10 cellular contexts compared by ENCODE assay signal in the genomic region with DNA sequence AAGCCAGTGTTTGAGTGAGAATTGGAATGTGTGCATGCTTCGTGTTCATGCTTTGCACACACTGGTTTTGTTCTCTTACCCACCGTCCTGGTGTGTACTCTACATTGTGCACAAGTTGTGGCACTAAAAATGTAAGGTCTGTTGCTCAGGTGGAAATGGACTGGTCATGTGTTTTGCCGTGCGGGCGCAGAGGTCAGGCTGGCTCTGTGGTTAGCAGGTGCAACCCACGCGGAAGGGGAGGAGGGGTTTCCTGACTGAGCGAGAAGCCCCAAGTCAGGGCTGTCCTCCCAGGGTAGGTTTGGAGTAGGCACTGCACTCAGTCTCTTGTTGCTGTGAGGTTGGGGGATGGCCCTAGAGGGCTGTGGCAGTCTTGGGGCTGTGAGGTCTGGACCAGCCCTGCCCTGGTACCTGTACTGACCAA.
DNase-seq lines count a peak whose midpoint lies in the region; ATAC-seq, FAIRE-seq and TF ChIP-seq lines count a peak whose summit lies in the region.
"Had no signal": no experiment of that assay in that cellular context is flagged by ENCODE, and none has a peak within 500 bp of the region (broad histone marks: within the 10 kb centered on the region; RNA-seq: fewer than 3 reads in every experiment).

No MANE protein-coding gene starts in this region.

- peaks cover 58% of the 10 kb centered on the region for H3K4me1 Mint-ChIP-seq in CD8-positive, alpha-beta T cell (ENCODE audit: low read depth)
- H3K4me1 Mint-ChIP-seq in T-cell, result peaks cover 58 to 66% (median 63%) of the 10 kb centered on the region in 3 donors

- peaks cover 11% of the 10 kb centered on the region for H3K9me3 Mint-ChIP-seq in CD8-positive, alpha-beta T cell
- H3K9me3 Mint-ChIP-seq in T-cell, result peaks cover 7 to 10% (median 8%) of the 10 kb centered on the region in 3 donors

- CTCF ChIA-PET in CD8-positive, alpha-beta T cell (lab: Charles Lee), result no interaction called here
- CTCF ChIA-PET in T-cell (lab: Charles Lee), result no interaction called here

- no peaks in the 10 kb centered on the region for H3K27me3 Mint-ChIP-seq in CD8-positive, alpha-beta T cell (ENCODE audit: low read depth)
- no peaks in the 10 kb centered on the region for H3K27me3 Mint-ChIP-seq in T-cell

- no peak overlapping the region for H3K9ac ChIP-seq in kidney (ENCODE audit: low read length in 2 of 2)

- peak; percentile 62 for ATAC-seq in CD8-positive, alpha-beta T cell
- ATAC-seq in GM21515 (IDR thresholded peaks at IDR 0.05; ENCODE audit: unreplicated experiment) (peak; percentile 70), T-cell (replicated peaks in 1 of 4) (peak; percentile 67 to 90 (median 84))

- peak overlapping the region; percentile 12 for H3K27ac Mint-ChIP-seq in CD8-positive, alpha-beta T cell
- peak overlapping the region; percentile 77 to 85 for H3K27ac Mint-ChIP-seq in T-cell

- intact Hi-C loops in CD8-positive, alpha-beta T cell (cut with DNase I, micrococcal nuclease), result no loop called here
- intact Hi-C loops in kidney (cut with DNase I), result no loop called here

- H3K4me1 ChIP-seq in CD8-positive, alpha-beta T cell (ENCODE audit: insufficient read depth, low read length), result peaks cover 39% of the 10 kb centered on the region
- peaks cover 5 to 10% of the 10 kb centered on the region in 2 donors for H3K4me1 ChIP-seq in kidney (ENCODE audit: control insufficient read depth in 1 of 2, insufficient read depth in 1 of 2, low read depth in 1 of 2, low read length in 2 of 2)

- no peak overlapping the region for H3K4me3 ChIP-seq in CD8-positive, alpha-beta T cell (ENCODE audit: low read depth, low read length)
- H3K4me3 ChIP-seq in kidney (ENCODE audit: low read length in 2 of 2), result no peak overlapping the region
- H3K4me3 ChIP-seq: skin epidermis had no signal

- no peak overlapping the region for H3K27ac ChIP-seq in CD8-positive, alpha-beta T cell (ENCODE audit: low read depth, low read length)
- H3K27ac ChIP-seq in kidney (ENCODE audit: low read depth in 2 of 2, low read length in 2 of 2), result no peak overlapping the region
- H3K27ac ChIP-seq: epithelial cell of prostate had no signal

- H3K4me3 Mint-ChIP-seq in CD8-positive, alpha-beta T cell, result peak overlapping the region; percentile 65
- H3K4me3 Mint-ChIP-seq in T-cell, result peak overlapping the region; percentile 40 to 74 (median 42)

- POLR2A ChIA-PET in CD8-positive, alpha-beta T cell (lab: Charles Lee), result interaction anchor here (0.7 kb wide), 1 partner anchor 23 kb away, joined by 3 read pairs; no protein-coding TSS in a partner anchor
- POLR2A ChIA-PET in T-cell (lab: Charles Lee), result interaction anchor here in 1 of 2 donors (0.5 kb wide), 1 partner anchor 9 kb away, joined by 7 read pairs; no protein-coding TSS in a partner anchor

- H3K9me3 ChIP-seq in CD8-positive, alpha-beta T cell (ENCODE audit: low read length), result peaks cover 5% of the 10 kb centered on the region
- H3K9me3 ChIP-seq in kidney (ENCODE audit: control insufficient read depth in 1 of 2, low read length in 2 of 2), result no peaks in the 10 kb centered on the region

- H3K36me3 ChIP-seq in CD8-positive, alpha-beta T cell (ENCODE audit: insufficient read depth, low read length), result no peaks in the 10 kb centered on the region
- H3K36me3 ChIP-seq in kidney (ENCODE audit: control insufficient read depth in 1 of 2, insufficient read depth in 2 of 2, low read length in 2 of 2), result no peaks in the 10 kb centered on the region

- no peak for TF ChIP-seq CTCF in CD8-positive, alpha-beta T cell (IDR thresholded peaks at IDR 0.05)
- TF ChIP-seq CTCF in kidney (IDR thresholded peaks at IDR 0.05; ENCODE audit: borderline replicate concordance, extremely low read depth, insufficient read depth), result no peak

- H3K36me3 Mint-ChIP-seq in CD8-positive, alpha-beta T cell, result peaks cover 29% of the 10 kb centered on the region
- peaks cover 24% of the 10 kb centered on the region for H3K36me3 Mint-ChIP-seq in T-cell

- no peak for FAIRE-seq in kidney (lab: Jason Lieb, UNC)

- DNase-seq in CD8-positive, alpha-beta T cell, result peak in 4 of 7 experiments; percentile 26 to 67 (median 40)
- DNase-seq in T-cell (peak in 16 of 34 experiments; percentile 12 to 44 (median 25)), kidney (peak; percentile 83), islet precursor cell (no peak), DMS53 (lab: John Stamatoyannopoulos, UW) (no peak), NCI-H526 treated with DMSO at 0.1 percent for 48 hours (lab: John Stamatoyannopoulos, UW) (no peak)
- no peak for DNase-seq in effector CD8-positive, alpha-beta T cell (lab: John Stamatoyannopoulos, UW)

- H3K27me3 ChIP-seq in CD8-positive, alpha-beta T cell (ENCODE audit: insufficient read depth, low read length), result no peaks in the 10 kb centered on the region

Comparison
In these comparisons a context has a peak if more than half of its experiments do, and no peak if none do; other contexts are left out.
1. DNase-seq: peak in CD8-positive, alpha-beta T cell (4 of 7) and kidney (single experiment); none in islet precursor cell (single experiment), effector CD8-positive, alpha-beta T cell (single experiment), DMS53 (single experiment) and NCI-H526 treated with DMSO at 0.1 percent for 48 hours (single experiment).
2. Peak in every context shown above with its lines, with median percentiles within 50 percentile points of each other: ATAC-seq.